In genomic region chr3:195542691-195543641, GRCh38 we compare ENCODE assay signal across 1 cellular context.
A peak's percentile ranks its signal among the peaks of the same experiment; 100 is the strongest.
TF ChIP-seq lines count a peak whose summit lies in the region.

Gene PPP1R2, minus strand, starts transcription at chr3:195543325. Its CDS starts 300 bp downstream, at chr3:195543025.

TF ChIP-seq in K562, 482 proteins besides CTCF, POLR2A, EP300 and RAD21 (continued from another document and continues in another):
- TF ChIP-seq THAP7 (CRISPR knock-in tag; IDR thresholded peaks at IDR 0.05) (no peak), ZNF512 (tag; IDR thresholded peaks at IDR 0.05) (no peak), EP400 (IDR thresholded peaks at IDR 0.05) (peak; percentile 69), HMG20B (CRISPR knock-in tag; IDR thresholded peaks at IDR 0.05) (no peak), THRB (CRISPR knock-in tag; conservative IDR thresholded peaks at IDR 0.05) (no peak), ZC3H11A (IDR thresholded peaks at IDR 0.05; ENCODE audit: low read depth, low read length) (no peak), NONO (IDR thresholded peaks at IDR 0.05; ENCODE audit: low read depth in 2 of 2, low read length in 1 of 2) (peak in 1 of 2 experiments; percentile 87; a peak in 2 of 4 replicates), FUS (optimal IDR thresholded peaks at IDR 0.05; ENCODE audit: low read depth, low read length) (no peak), PRPF4 (IDR thresholded peaks at IDR 0.05; ENCODE audit: insufficient read depth, low read depth, low read length, poor library complexity, severe bottlenecking) (no peak), RBFOX2 (IDR thresholded peaks at IDR 0.05; ENCODE audit: low read depth, low read length) (peak; percentile 96), ZFX (CRISPR knock-in tag; IDR thresholded peaks at IDR 0.05) (peak; percentile 94), SFPQ (IDR thresholded peaks at IDR 0.05; ENCODE audit: low read depth, low read length) (no peak), HLTF (IDR thresholded peaks at IDR 0.05) (no peak), MEIS2 (IDR thresholded peaks at IDR 0.05; ENCODE audit: partially characterized antibody) (no peak), RBM14 (IDR thresholded peaks at IDR 0.05; ENCODE audit: borderline replicate concordance, insufficient read depth, low read depth, low read length) (no peak), RBM25 (IDR thresholded peaks at IDR 0.05; ENCODE audit: low read depth, low read length, severe bottlenecking) (peak; percentile 71), ELK3 (CRISPR knock-in tag; IDR thresholded peaks at IDR 0.05) (no peak), TFAP4 (CRISPR knock-in tag; IDR thresholded peaks at IDR 0.05; ENCODE audit: borderline replicate concordance) (peak; percentile 74), ZNF263 (CRISPR knock-in tag; IDR thresholded peaks at IDR 0.05; ENCODE audit: borderline replicate concordance) (no peak), TARDBP (IDR thresholded peaks at IDR 0.05) (no peak), FIP1L1 (IDR thresholded peaks at IDR 0.05; ENCODE audit: low read depth, low read length, poor library complexity, severe bottlenecking) (peak; percentile 85), ZNF589 (CRISPR knock-in tag; IDR thresholded peaks at IDR 0.05; ENCODE audit: low read depth) (0 out of 2 replicates have a peak, but pooled peaks have one; percentile 20), MTA3 (IDR thresholded peaks at IDR 0.05; ENCODE audit: borderline replicate concordance) (peak; percentile 18; the same call in 1 of the 2 replicates), JUNB (CRISPR knock-in tag; conservative IDR thresholded peaks at IDR 0.05) (no peak), MYNN (IDR thresholded peaks at IDR 0.05) (0 out of 2 replicates have a peak, but pooled peaks have one; percentile 8), MYNN (CRISPR knock-in tag; IDR thresholded peaks at IDR 0.05) (no peak), SNIP1 (IDR thresholded peaks at IDR 0.05; ENCODE audit: low read depth) (no peak), PHF8 (IDR thresholded peaks at IDR 0.05; ENCODE audit: borderline replicate concordance, low read length) (peak; percentile 94), ZBTB1 (CRISPR knock-in tag; IDR thresholded peaks at IDR 0.05; ENCODE audit: borderline replicate concordance, low read depth) (peak; percentile 24; the same call in 1 of the 2 replicates)
- TF ChIP-seq, protein P1, sequence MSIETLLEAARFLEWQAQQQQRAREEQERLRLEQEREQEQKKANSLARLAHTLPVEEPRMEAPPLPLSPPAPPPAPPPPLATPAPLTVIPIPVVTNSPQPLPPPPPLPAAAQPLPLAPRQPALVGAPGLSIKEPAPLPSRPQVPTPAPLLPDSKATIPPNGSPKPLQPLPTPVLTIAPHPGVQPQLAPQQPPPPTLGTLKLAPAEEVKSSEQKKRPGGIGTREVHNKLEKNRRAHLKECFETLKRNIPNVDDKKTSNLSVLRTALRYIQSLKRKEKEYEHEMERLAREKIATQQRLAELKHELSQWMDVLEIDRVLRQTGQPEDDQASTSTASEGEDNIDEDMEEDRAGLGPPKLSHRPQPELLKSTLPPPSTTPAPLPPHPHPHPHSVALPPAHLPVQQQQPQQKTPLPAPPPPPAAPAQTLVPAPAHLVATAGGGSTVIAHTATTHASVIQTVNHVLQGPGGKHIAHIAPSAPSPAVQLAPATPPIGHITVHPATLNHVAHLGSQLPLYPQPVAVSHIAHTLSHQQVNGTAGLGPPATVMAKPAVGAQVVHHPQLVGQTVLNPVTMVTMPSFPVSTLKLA (conservative IDR thresholded peaks at IDR 0.05), result peak in 1 of 2 experiments; percentile 50; a peak in 1 of 4 replicates
- TF ChIP-seq, protein P2, sequence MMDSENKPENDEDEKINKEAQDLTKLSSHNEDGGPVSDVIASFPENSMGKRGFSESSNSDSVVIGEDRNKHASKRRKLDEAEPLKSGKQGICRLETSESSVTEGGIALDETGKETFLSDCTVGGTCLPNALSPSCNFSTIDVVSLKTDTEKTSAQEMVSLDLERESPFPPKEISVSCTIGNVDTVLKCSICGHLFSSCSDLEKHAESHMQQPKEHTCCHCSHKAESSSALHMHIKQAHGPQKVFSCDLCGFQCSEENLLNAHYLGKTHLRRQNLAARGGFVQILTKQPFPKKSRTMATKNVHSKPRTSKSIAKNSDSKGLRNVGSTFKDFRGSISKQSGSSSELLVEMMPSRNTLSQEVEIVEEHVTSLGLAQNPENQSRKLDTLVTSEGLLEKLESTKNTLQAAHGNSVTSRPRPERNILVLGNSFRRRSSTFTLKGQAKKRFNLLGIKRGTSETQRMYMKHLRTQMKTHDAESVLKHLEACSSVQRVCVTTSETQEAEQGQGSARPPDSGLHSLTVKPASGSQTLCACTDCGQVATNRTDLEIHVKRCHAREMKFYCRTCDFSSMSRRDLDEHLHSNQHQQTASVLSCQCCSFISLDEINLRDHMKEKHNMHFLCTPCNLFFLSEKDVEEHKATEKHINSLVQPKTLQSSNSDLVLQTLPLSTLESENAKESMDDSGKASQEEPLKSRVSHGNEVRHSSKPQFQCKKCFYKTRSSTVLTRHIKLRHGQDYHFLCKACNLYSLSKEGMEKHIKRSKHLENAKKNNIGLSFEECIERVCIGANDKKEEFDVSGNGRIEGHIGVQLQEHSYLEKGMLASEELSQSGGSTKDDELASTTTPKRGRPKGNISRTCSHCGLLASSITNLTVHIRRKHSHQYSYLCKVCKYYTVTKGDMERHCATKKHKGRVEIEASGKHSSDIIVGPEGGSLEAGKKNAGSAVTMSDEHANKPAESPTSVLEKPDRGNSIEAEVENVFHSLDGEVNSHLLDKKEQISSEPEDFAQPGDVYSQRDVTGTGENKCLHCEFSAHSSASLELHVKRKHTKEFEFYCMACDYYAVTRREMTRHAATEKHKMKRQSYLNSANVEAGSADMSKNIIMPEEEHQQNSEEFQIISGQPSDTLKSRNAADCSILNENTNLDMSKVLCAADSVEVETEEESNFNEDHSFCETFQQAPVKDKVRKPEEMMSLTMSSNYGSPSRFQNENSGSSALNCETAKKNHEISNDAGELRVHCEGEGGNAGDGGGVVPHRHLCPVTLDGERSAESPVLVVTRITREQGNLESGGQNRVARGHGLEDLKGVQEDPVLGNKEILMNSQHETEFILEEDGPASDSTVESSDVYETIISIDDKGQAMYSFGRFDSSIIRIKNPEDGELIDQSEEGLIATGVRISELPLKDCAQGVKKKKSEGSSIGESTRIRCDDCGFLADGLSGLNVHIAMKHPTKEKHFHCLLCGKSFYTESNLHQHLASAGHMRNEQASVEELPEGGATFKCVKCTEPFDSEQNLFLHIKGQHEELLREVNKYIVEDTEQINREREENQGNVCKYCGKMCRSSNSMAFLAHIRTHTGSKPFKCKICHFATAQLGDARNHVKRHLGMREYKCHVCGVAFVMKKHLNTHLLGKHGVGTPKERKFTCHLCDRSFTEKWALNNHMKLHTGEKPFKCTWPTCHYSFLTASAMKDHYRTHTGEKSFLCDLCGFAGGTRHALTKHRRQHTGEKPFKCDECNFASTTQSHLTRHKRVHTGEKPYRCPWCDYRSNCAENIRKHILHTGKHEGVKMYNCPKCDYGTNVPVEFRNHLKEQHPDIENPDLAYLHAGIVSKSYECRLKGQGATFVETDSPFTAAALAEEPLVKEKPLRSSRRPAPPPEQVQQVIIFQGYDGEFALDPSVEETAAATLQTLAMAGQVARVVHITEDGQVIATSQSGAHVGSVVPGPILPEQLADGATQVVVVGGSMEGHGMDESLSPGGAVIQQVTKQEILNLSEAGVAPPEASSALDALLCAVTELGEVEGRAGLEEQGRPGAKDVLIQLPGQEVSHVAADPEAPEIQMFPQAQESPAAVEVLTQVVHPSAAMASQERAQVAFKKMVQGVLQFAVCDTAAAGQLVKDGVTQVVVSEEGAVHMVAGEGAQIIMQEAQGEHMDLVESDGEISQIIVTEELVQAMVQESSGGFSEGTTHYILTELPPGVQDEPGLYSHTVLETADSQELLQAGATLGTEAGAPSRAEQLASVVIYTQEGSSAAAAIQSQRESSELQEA (IDR thresholded peaks at IDR 0.05; ENCODE audit: low read depth), result no peak
- TF ChIP-seq, protein P3, sequence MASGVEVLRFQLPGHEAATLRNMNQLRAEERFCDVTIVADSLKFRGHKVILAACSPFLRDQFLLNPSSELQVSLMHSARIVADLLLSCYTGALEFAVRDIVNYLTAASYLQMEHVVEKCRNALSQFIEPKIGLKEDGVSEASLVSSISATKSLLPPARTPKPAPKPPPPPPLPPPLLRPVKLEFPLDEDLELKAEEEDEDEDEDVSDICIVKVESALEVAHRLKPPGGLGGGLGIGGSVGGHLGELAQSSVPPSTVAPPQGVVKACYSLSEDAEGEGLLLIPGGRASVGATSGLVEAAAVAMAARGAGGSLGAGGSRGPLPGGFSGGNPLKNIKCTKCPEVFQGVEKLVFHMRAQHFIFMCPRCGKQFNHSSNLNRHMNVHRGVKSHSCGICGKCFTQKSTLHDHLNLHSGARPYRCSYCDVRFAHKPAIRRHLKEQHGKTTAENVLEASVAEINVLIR (CRISPR knock-in tag; IDR thresholded peaks at IDR 0.05), result no peak
- TF ChIP-seq, protein P4, sequence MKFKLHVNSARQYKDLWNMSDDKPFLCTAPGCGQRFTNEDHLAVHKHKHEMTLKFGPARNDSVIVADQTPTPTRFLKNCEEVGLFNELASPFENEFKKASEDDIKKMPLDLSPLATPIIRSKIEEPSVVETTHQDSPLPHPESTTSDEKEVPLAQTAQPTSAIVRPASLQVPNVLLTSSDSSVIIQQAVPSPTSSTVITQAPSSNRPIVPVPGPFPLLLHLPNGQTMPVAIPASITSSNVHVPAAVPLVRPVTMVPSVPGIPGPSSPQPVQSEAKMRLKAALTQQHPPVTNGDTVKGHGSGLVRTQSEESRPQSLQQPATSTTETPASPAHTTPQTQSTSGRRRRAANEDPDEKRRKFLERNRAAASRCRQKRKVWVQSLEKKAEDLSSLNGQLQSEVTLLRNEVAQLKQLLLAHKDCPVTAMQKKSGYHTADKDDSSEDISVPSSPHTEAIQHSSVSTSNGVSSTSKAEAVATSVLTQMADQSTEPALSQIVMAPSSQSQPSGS (CRISPR knock-in tag; IDR thresholded peaks at IDR 0.05), result no peak
- TF ChIP-seq, protein P5, sequence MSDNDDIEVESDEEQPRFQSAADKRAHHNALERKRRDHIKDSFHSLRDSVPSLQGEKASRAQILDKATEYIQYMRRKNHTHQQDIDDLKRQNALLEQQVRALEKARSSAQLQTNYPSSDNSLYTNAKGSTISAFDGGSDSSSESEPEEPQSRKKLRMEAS (CRISPR knock-in tag; IDR thresholded peaks at IDR 0.05), result peak; percentile 50
- TF ChIP-seq, protein P6, sequence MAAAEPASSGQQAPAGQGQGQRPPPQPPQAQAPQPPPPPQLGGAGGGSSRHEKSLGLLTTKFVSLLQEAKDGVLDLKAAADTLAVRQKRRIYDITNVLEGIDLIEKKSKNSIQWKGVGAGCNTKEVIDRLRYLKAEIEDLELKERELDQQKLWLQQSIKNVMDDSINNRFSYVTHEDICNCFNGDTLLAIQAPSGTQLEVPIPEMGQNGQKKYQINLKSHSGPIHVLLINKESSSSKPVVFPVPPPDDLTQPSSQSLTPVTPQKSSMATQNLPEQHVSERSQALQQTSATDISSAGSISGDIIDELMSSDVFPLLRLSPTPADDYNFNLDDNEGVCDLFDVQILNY (CRISPR knock-in tag; IDR thresholded peaks at IDR 0.05), result peak; percentile 53; the same call in 1 of the 2 replicates
